Comparison of ENCODE assay signal across 11 cellular contexts in genomic region chr2:99572380-99572779, GRCh38.
DNase-seq lines count a peak whose midpoint lies in the region; ATAC-seq lines count a peak whose summit lies in the region.
"Had no signal": no experiment of that assay in that cellular context is flagged by ENCODE, and none has a peak within 500 bp of the region (broad histone marks: within the 10 kb centered on the region; RNA-seq: fewer than 3 reads in every experiment).

No MANE protein-coding gene starts in this region.

- H3K4me3 Mint-ChIP-seq in stimulated activated naive B cell treated with anti-CD40 and anti-IgM and Interleukin-4, amounts not matched to agents 10 μg/mL and 1 μg/mL and 100 μg/mL, for 72 hours = no peak overlapping the region
- H3K4me3 Mint-ChIP-seq: stimulated activated memory B cell treated with anti-CD40 and anti-IgM and Interleukin-4, amounts not matched to agents 10 μg/mL and 1 μg/mL and 100 μg/mL, for 72 hours had no signal

- no peaks in the 10 kb centered on the region for H3K27me3 Mint-ChIP-seq in stimulated activated naive B cell treated with anti-CD40 and anti-IgM and Interleukin-4, amounts not matched to agents 10 μg/mL and 1 μg/mL and 100 μg/mL, for 72 hours
- H3K27me3 Mint-ChIP-seq: stimulated activated memory B cell treated with anti-CD40 and anti-IgM and Interleukin-4, amounts not matched to agents 10 μg/mL and 1 μg/mL and 100 μg/mL, for 72 hours had no signal

- H3K4me1 Mint-ChIP-seq in stimulated activated naive B cell treated with anti-CD40 and anti-IgM and Interleukin-4, amounts not matched to agents 10 μg/mL and 1 μg/mL and 100 μg/mL, for 72 hours = peaks cover 6% of the 10 kb centered on the region in 2 donors
- H3K4me1 Mint-ChIP-seq: stimulated activated memory B cell treated with anti-CD40 and anti-IgM and Interleukin-4, amounts not matched to agents 10 μg/mL and 1 μg/mL and 100 μg/mL, for 72 hours had no signal

- H3K9me3 Mint-ChIP-seq in stimulated activated naive B cell treated with anti-CD40 and anti-IgM and Interleukin-4, amounts not matched to agents 10 μg/mL and 1 μg/mL and 100 μg/mL, for 72 hours = no peaks in the 10 kb centered on the region
- H3K9me3 Mint-ChIP-seq: stimulated activated memory B cell treated with anti-CD40 and anti-IgM and Interleukin-4, amounts not matched to agents 10 μg/mL and 1 μg/mL and 100 μg/mL, for 72 hours had no signal

- peak overlapping the region; percentile 75 for H3K27ac Mint-ChIP-seq in stimulated activated naive B cell treated with anti-CD40 and anti-IgM and Interleukin-4, amounts not matched to agents 10 μg/mL and 1 μg/mL and 100 μg/mL, for 72 hours
- H3K27ac Mint-ChIP-seq: stimulated activated memory B cell treated with anti-CD40 and anti-IgM and Interleukin-4, amounts not matched to agents 10 μg/mL and 1 μg/mL and 100 μg/mL, for 72 hours had no signal

- DNase-seq in DMS153 treated with DMSO at 0.1 percent for 48 hours (lab: John Stamatoyannopoulos, UW; ENCODE audit: unreplicated experiment) = peak; percentile 19
- no peak for DNase-seq in DMS153 (lab: John Stamatoyannopoulos, UW)
- DNase-seq in NCI-H69 (lab: John Stamatoyannopoulos, UW) = peak; percentile 90
- DNase-seq in globus pallidus (ENCODE audit: low spot score) = peak; percentile 31
- DNase-seq in stimulated activated naive B cell treated with anti-CD40 and anti-IgM and Interleukin-4, amounts not matched to agents 10 μg/mL and 1 μg/mL and 100 μg/mL, for 72 hours = no peak
- no peak for DNase-seq in SKM-1 (lab: John Stamatoyannopoulos, UW; ENCODE audit: unreplicated experiment)
- no peak for DNase-seq in H7
- DNase-seq in NCI-H2029 treated with DMSO at 0.1 percent for 48 hours (lab: John Stamatoyannopoulos, UW) = no peak

- H3K36me3 Mint-ChIP-seq in stimulated activated naive B cell treated with anti-CD40 and anti-IgM and Interleukin-4, amounts not matched to agents 10 μg/mL and 1 μg/mL and 100 μg/mL, for 72 hours = peaks cover 31 to 48% of the 10 kb centered on the region in 2 donors

- H3K36me3 ChIP-seq in H7 (replicated peaks; ENCODE audit: control insufficient read depth, insufficient read depth, low read length) = no peaks in the 10 kb centered on the region

- ATAC-seq in stimulated activated naive B cell treated with anti-CD40 and anti-IgM and Interleukin-4, amounts not matched to agents 10 μg/mL and 1 μg/mL and 100 μg/mL, for 72 hours (replicated peaks) = no peak
- ATAC-seq: Panc1; stimulated activated memory B cell treated with anti-CD40 and anti-IgM and Interleukin-4, amounts not matched to agents 10 μg/mL and 1 μg/mL and 100 μg/mL, for 72 hours had no signal

- no peak overlapping the region for H3K4me3 ChIP-seq in H7 (ENCODE audit: insufficient read depth, low read depth, low read length)
- H3K4me3 ChIP-seq: esophagus muscularis mucosa had no signal

- H3K27me3 ChIP-seq in H7 (ENCODE audit: control insufficient read depth, insufficient read depth, low read length) = no peaks in the 10 kb centered on the region
- H3K27me3 ChIP-seq: esophagus muscularis mucosa had no signal

Comparison
In these comparisons a context has a peak if more than half of its experiments do, and no peak if none do; other contexts are left out.
1. DNase-seq: peak in DMS153 treated with DMSO at 0.1 percent for 48 hours (single experiment), NCI-H69 (single experiment) and globus pallidus (single experiment); none in DMS153 (single experiment), stimulated activated naive B cell treated with anti-CD40 and anti-IgM and Interleukin-4, amounts not matched to agents 10 μg/mL and 1 μg/mL and 100 μg/mL, for 72 hours (single experiment), SKM-1 (single experiment), H7 (single experiment) and NCI-H2029 treated with DMSO at 0.1 percent for 48 hours (single experiment).